In genomic region chr12:71662861-71663560, GRCh38 we compare ENCODE assay signal across 8 cellular contexts. TPM values are rescaled to one million over a fixed set of nuclear protein-coding genes. Genes with fewer than 3 reads are reported as not detected.
DNase-seq lines count a peak whose midpoint lies in the region; ATAC-seq and TF ChIP-seq lines count a peak whose summit lies in the region.

No MANE protein-coding gene starts in this region.

- peak overlapping the region; percentile 96 for H3K9ac ChIP-seq in NT2/D1 (ENCODE audit: insufficient read length, low read depth)

- peak overlapping the region; percentile 83 for H3K4me3 ChIP-seq in NT2/D1 (ENCODE audit: insufficient read length, low read depth)

- no peaks in the 10 kb centered on the region for H3K9me3 ChIP-seq in NT2/D1 (ENCODE audit: insufficient read depth, low read length)

- H3K36me3 ChIP-seq in NT2/D1 (ENCODE audit: insufficient read depth, insufficient read length, low read length) = peaks cover 43% of the 10 kb centered on the region

- H3K27me3 ChIP-seq in NT2/D1 (ENCODE audit: insufficient read depth, insufficient read length) = no peaks in the 10 kb centered on the region

- TF ChIP-seq POLR2A in erythroblast (IDR thresholded peaks at IDR 0.05; ENCODE audit: low read length) = no peak

- ATAC-seq in GM18519 (IDR thresholded peaks at IDR 0.05; ENCODE audit: low FRiP score, unreplicated experiment) (peak; percentile 26), HG03060 (IDR thresholded peaks at IDR 0.05; ENCODE audit: low read depth, unreplicated experiment) (peak; percentile 16)

- DNase-seq in 8988T = peak; percentile 13
- no peak for DNase-seq in NT2/D1 (ENCODE audit: low read depth, low spot score)
- peak; percentile 59 for DNase-seq in activated T-cell treated with anti-CD3 and anti-CD28 coated beads for 24 hours (ENCODE audit: low read depth)
- DNase-seq in erythroblast (lab: John Stamatoyannopoulos, UW) = peak; percentile 86 to 90
- DNase-seq in myocyte (ENCODE audit: low read depth) = peak; percentile 67
- DNase-seq in stimulated activated CD8-positive, alpha-beta memory T cell treated with anti-CD3 and anti-CD28 coated beads, Interleukin-7, amount 100 ng/mL, for 24 hours (ENCODE audit: low read depth) = peak; percentile 43

- no peaks in the 10 kb centered on the region for H3K4me1 ChIP-seq in NT2/D1 (ENCODE audit: insufficient read depth, insufficient read length)

RNA-seq across cellular contexts. Expression of gene ZFC3H1, which starts 0.6 kb away (rescaled TPM):
- total RNA-seq in myocyte = 16.7 and 24.9 TPM in 2 replicates
- 17.0 TPM for polyA plus RNA-seq in myocyte (2012)

RNA-seq across cellular contexts. Expression of gene THAP2, which starts 1.1 kb away (rescaled TPM):
- total RNA-seq in myocyte = 10.6 and 11.8 TPM in 2 replicates
- 3.8 TPM for polyA plus RNA-seq in myocyte (2012)

RNA-seq across cellular contexts. Expression of gene TMEM19, which starts 22.9 kb away (rescaled TPM):
- 44.0 and 55.0 TPM in 2 replicates for total RNA-seq in myocyte
- 25.9 TPM for polyA plus RNA-seq in myocyte (2012)
